Comparison of ENCODE assay signal across 8 cellular contexts in genomic region chr15:61834076-61834697, GRCh38.
A peak's percentile ranks its signal among the peaks of the same experiment; 100 is the strongest.
DNase-seq lines count a peak whose midpoint lies in the region; ATAC-seq and TF ChIP-seq lines count a peak whose summit lies in the region.

No MANE protein-coding gene starts in this region.

- TF ChIP-seq CTCF in dorsolateral prefrontal cortex (IDR thresholded peaks at IDR 0.05 in 54 of 56, conservative IDR thresholded peaks at IDR 0.05 in 2 of 56; ENCODE audit: low read depth in 1 of 56, partially characterized antibody in 56 of 56), result peak; percentile 94 to 100 (median 99)

- no peak overlapping the region for H3K4me3 ChIP-seq in dorsolateral prefrontal cortex

- peak; percentile 67 for ATAC-seq in HG03432 (IDR thresholded peaks at IDR 0.05; ENCODE audit: unreplicated experiment)
- no peak for ATAC-seq in HG02870 (IDR thresholded peaks at IDR 0.05; ENCODE audit: unreplicated experiment)

- H3K27ac ChIP-seq in dorsolateral prefrontal cortex, result no peak overlapping the region

- H3K27me3 ChIP-seq in dorsolateral prefrontal cortex, result no peaks in the 10 kb centered on the region

- peak; percentile 39 for DNase-seq in GDM1 (lab: John Stamatoyannopoulos, UW)
- peak; percentile 67 for DNase-seq in NCI-H748 (lab: John Stamatoyannopoulos, UW; ENCODE audit: unreplicated experiment)
- DNase-seq in activated CD4-positive, alpha-beta T cell treated with anti-CD3 and anti-CD28 coated beads, Interleukin-2, amount 50 U/mL, for 48 hours, result peak; percentile 81 to 86
- peak; percentile 75 to 93 (median 86) for DNase-seq in dorsolateral prefrontal cortex
- DNase-seq in medulla oblongata (ENCODE audit: extremely low spot score), result peak; percentile 88
- DNase-seq in stimulated activated CD8-positive, alpha-beta memory T cell treated with anti-CD3 and anti-CD28 coated beads, Interleukin-12 subunit alpha, Interleukin-12 subunit beta, amount 100 ng/mL, for 4 hours (ENCODE audit: low read depth), result peak; percentile 32

- intact Hi-C loops in dorsolateral prefrontal cortex (cut with DNase I), result loop anchor here (5.0 to 10.0 kb wide), 6 partner anchors 639 to 1479 kb away; no protein-coding TSS in a partner anchor

Comparison
In these comparisons a context has a peak if more than half of its experiments do, and no peak if none do; other contexts are left out.
1. DNase-seq: peak in every context shown above with its lines; median percentile 88 in medulla oblongata; 86 in dorsolateral prefrontal cortex; 84 in activated CD4-positive, alpha-beta T cell treated with anti-CD3 and anti-CD28 coated beads, Interleukin-2, amount 50 U/mL, for 48 hours; 67 in NCI-H748; 39 in GDM1; 32 in stimulated activated CD8-positive, alpha-beta memory T cell treated with anti-CD3 and anti-CD28 coated beads, Interleukin-12 subunit alpha, Interleukin-12 subunit beta, amount 100 ng/mL, for 4 hours.